ENCODE assay signal across 1 cellular context in genomic region chr1:1324524-1325287, GRCh38.
TF ChIP-seq lines count a peak whose summit lies in the region.

Gene CPTP, plus strand, starts transcription at chr1:1324802. Its CDS starts 2,109 bp downstream, at chr1:1326911.
Gene INTS11, minus strand, starts transcription at chr1:1324660. Its CDS starts 52 bp downstream, at chr1:1324608.

TF ChIP-seq in HEK293, 187 proteins besides CTCF, POLR2A, EP300 and RAD21 (continued from another document):
- TF ChIP-seq ZBTB26 (tag by site-specific recombination; optimal IDR thresholded peaks at IDR 0.05): peak; percentile 40
- TF ChIP-seq ZNF266 (tag by site-specific recombination; IDR thresholded peaks at IDR 0.05; ENCODE audit: low read depth): no peak
- TF ChIP-seq ZNF10 (tag by site-specific recombination; IDR thresholded peaks at IDR 0.05): no peak
- no peak for TF ChIP-seq ZNF555 (tag by site-specific recombination; conservative IDR thresholded peaks at IDR 0.05)
- TF ChIP-seq ZBTB7A (tag by site-specific recombination; IDR thresholded peaks at IDR 0.05; ENCODE audit: low read depth): peak; percentile 65; the same call in 1 of the 2 replicates
- no peak for TF ChIP-seq ZNF623 (tag by site-specific recombination; IDR thresholded peaks at IDR 0.05)
- no peak for TF ChIP-seq ZNF19 (tag by site-specific recombination; IDR thresholded peaks at IDR 0.05; ENCODE audit: low read depth)
- no peak for TF ChIP-seq BCL6B (tag by site-specific recombination; IDR thresholded peaks at IDR 0.05)
- no peak for TF ChIP-seq ZNF677 (tag by site-specific recombination; IDR thresholded peaks at IDR 0.05)
- no peak for TF ChIP-seq ZNF2 (tag by site-specific recombination; IDR thresholded peaks at IDR 0.05)
- no peak; the same call in 1 of the 2 replicates for TF ChIP-seq ZBTB1 (tag by site-specific recombination; IDR thresholded peaks at IDR 0.05)
- TF ChIP-seq REPIN1 (tag by site-specific recombination; IDR thresholded peaks at IDR 0.05; ENCODE audit: low read depth): no peak
- TF ChIP-seq, protein P1, sequence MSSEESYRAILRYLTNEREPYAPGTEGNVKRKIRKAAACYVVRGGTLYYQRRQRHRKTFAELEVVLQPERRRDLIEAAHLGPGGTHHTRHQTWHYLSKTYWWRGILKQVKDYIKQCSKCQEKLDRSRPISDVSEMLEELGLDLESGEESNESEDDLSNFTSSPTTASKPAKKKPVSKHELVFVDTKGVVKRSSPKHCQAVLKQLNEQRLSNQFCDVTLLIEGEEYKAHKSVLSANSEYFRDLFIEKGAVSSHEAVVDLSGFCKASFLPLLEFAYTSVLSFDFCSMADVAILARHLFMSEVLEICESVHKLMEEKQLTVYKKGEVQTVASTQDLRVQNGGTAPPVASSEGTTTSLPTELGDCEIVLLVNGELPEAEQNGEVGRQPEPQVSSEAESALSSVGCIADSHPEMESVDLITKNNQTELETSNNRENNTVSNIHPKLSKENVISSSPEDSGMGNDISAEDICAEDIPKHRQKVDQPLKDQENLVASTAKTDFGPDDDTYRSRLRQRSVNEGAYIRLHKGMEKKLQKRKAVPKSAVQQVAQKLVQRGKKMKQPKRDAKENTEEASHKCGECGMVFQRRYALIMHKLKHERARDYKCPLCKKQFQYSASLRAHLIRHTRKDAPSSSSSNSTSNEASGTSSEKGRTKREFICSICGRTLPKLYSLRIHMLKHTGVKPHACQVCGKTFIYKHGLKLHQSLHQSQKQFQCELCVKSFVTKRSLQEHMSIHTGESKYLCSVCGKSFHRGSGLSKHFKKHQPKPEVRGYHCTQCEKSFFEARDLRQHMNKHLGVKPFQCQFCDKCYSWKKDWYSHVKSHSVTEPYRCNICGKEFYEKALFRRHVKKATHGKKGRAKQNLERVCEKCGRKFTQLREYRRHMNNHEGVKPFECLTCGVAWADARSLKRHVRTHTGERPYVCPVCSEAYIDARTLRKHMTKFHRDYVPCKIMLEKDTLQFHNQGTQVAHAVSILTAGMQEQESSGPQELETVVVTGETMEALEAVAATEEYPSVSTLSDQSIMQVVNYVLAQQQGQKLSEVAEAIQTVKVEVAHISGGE (tag by site-specific recombination; conservative IDR thresholded peaks at IDR 0.05; ENCODE audit: low read depth): peak; percentile 57; the same call in 1 of the 2 replicates
- no peak for TF ChIP-seq ZNF311 (tag by site-specific recombination; IDR thresholded peaks at IDR 0.05; ENCODE audit: borderline replicate concordance)
- TF ChIP-seq, protein P2, sequence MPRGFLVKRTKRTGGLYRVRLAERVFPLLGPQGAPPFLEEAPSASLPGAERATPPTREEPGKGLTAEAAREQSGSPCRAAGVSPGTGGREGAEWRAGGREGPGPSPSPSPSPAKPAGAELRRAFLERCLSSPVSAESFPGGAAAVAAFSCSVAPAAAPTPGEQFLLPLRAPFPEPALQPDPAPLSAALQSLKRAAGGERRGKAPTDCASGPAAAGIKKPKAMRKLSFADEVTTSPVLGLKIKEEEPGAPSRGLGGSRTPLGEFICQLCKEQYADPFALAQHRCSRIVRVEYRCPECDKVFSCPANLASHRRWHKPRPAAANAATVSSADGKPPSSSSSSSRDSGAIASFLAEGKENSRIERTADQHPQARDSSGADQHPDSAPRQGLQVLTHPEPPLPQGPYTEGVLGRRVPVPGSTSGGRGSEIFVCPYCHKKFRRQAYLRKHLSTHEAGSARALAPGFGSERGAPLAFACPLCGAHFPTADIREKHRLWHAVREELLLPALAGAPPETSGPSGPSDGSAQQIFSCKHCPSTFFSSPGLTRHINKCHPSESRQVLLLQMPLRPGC (tag by site-specific recombination; IDR thresholded peaks at IDR 0.05): no peak
- no peak for TF ChIP-seq ZNF843 (tag by site-specific recombination; IDR thresholded peaks at IDR 0.05)
- peak; percentile 52 for TF ChIP-seq ZBTB6 (tag by site-specific recombination; IDR thresholded peaks at IDR 0.05)
- peak; percentile 73 for TF ChIP-seq SP3 (tag by site-specific recombination; IDR thresholded peaks at IDR 0.05)
- TF ChIP-seq IKZF3 (tag by site-specific recombination; IDR thresholded peaks at IDR 0.05): no peak
- TF ChIP-seq ZFP3 (tag by site-specific recombination; IDR thresholded peaks at IDR 0.05; ENCODE audit: low read depth): no peak
- no peak for TF ChIP-seq ZNF549 (tag by site-specific recombination; IDR thresholded peaks at IDR 0.05)
- no peak for TF ChIP-seq OSR2 (tag by site-specific recombination; IDR thresholded peaks at IDR 0.05)
- no peak for TF ChIP-seq ZNF114 (tag by site-specific recombination; IDR thresholded peaks at IDR 0.05)
- no peak for TF ChIP-seq BCL11B (tag by site-specific recombination; IDR thresholded peaks at IDR 0.05; ENCODE audit: low read depth)
- no peak for TF ChIP-seq ZNF280D (tag by site-specific recombination; IDR thresholded peaks at IDR 0.05)
- no peak for TF ChIP-seq ZNF350 (tag by site-specific recombination; IDR thresholded peaks at IDR 0.05)
- no peak for TF ChIP-seq SP7 (tag by site-specific recombination; IDR thresholded peaks at IDR 0.05)
TF ChIP-seq in HEK293: peak in this region for 34.
